11 cellular contexts compared by ENCODE assay signal in the genomic region with DNA sequence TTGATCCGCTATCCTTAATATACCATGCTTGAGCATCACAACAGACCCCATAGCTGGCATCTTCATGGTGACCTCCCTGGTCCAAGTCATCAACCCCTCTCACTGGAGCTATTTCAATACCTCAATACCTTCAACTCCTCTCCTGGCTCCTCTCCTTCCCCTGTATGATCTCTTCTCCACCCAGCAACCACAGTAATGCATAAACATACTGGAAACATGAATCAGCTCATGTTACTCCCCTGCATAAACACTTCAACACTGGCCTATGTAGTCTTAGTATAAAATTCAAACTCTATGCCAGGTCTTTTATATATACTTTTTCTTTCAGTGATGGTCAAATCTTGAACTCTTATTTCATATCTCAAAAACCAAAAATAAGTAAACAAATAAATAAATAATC.
"Had no signal": no experiment of that assay in that cellular context is flagged by ENCODE, and none has a peak within 500 bp of the region (broad histone marks: within the 10 kb centered on the region; RNA-seq: fewer than 3 reads in every experiment).

No MANE protein-coding gene starts in this region.

- H3K4me3 Mint-ChIP-seq: activated CD4-positive, alpha-beta memory T cell treated with anti-CD3 and anti-CD28 coated beads, Interleukin-2, amount 10 ng/mL, durations not matched to agents 7 days and 5 days; type B pancreatic cell had no signal

- H3K27me3 ChIP-seq: ovary, suprapubic skin had no signal

- H3K27ac ChIP-seq: dorsolateral prefrontal cortex, ovary, suprapubic skin, VCaP had no signal

- H3K36me3 ChIP-seq: ovary, suprapubic skin had no signal

- H3K9me3 Mint-ChIP-seq: type B pancreatic cell had no signal

- DNase-seq: activated CD4-positive, alpha-beta memory T cell treated with anti-CD3 and anti-CD28 coated beads, Interleukin-2, amount 10 ng/mL, durations not matched to agents 7 days and 5 days; activated gamma-delta T cell; activated T-cell treated with anti-CD3 and anti-CD28 coated beads, Interleukin-2, amount 50 U/mL, for 48 hours; dorsolateral prefrontal cortex; ovary; stimulated activated CD4-positive, alpha-beta T cell treated with anti-CD3 and anti-CD28 coated beads, Interleukin-2, amount 100 ng/mL, for 48 hours; stimulated activated naive CD4-positive, alpha-beta T cell treated with Interleukin-2 at 50 U/mL for 16 hours; T-helper 1 cell had no signal

- H3K36me3 Mint-ChIP-seq: type B pancreatic cell had no signal

- H3K27ac Mint-ChIP-seq: activated CD4-positive, alpha-beta memory T cell treated with anti-CD3 and anti-CD28 coated beads, Interleukin-2, amount 10 ng/mL, durations not matched to agents 7 days and 5 days; type B pancreatic cell had no signal

- H3K4me3 ChIP-seq: dorsolateral prefrontal cortex, ovary, suprapubic skin had no signal
